17 cellular contexts compared by ENCODE assay signal in the genomic region with DNA sequence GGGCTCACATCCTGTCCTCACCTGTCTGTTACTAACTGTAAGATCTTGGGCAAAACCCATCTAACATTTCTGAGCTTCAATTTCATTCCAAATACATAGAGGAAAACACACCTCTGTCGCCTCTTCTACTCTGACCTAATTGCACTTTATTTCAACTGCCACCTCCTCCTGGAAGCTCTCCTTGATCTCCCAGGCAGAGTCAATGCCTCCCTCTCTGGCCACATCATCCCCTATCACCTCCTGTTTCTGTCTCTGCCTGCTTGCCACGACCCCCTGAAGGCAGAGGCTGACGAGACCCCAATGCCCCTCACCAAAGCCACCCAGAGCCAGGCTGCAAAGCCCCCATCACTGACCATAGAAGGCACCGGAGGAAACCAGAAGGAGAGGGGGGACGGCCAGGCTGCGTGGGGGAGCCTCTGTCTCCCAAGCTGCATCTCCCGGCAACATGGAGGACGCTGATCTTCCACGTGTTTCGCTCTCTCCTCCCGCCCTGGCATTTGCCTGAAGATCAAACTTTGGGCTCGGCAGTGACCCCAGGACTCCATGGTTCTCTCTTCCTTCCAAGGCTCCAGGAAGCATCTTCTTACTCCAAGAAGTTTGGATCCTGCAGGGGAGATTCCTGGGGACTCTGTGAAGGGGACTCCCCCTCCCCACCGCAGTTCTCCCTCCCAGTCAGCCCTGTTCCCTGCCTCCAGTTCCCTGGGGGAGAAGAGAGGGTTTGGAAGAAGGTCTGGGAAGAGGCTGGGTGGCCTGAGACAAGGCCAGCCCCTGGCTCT. TPM values are rescaled to one million over a fixed set of nuclear protein-coding genes. Genes with fewer than 3 reads are reported as not detected.
DNase-seq lines count a peak whose midpoint lies in the region; ATAC-seq and TF ChIP-seq lines count a peak whose summit lies in the region.
"Had no signal": no experiment of that assay in that cellular context is flagged by ENCODE, and none has a peak within 500 bp of the region (broad histone marks: within the 10 kb centered on the region; RNA-seq: fewer than 3 reads in every experiment).

No MANE protein-coding gene starts in this region.

- ATAC-seq in GM18909 (IDR thresholded peaks at IDR 0.05; ENCODE audit: poor library complexity, unreplicated experiment), result no peak

- no peak overlapping the region for H3K4me2 ChIP-seq in PC-9
- H3K4me2 ChIP-seq: BLaER1 treated with 17β-estradiol and CSF1 and Interleukin-3, amounts not matched to agents 10 nM and 100 nM had no signal

- no peaks in the 10 kb centered on the region for H3K36me3 Mint-ChIP-seq in osteocyte (ENCODE audit: unreplicated experiment)

- no peaks in the 10 kb centered on the region for H3K9me3 Mint-ChIP-seq in osteocyte (ENCODE audit: unreplicated experiment)

- H3K27me3 ChIP-seq in H7 (ENCODE audit: control insufficient read depth, insufficient read depth, low read length) (no peaks in the 10 kb centered on the region), esophagus muscularis mucosa (peaks cover 0 to 76% (median 0%) of the 10 kb centered on the region in 4 donors), PC-9 (ENCODE audit: insufficient read depth, low read depth) (peaks cover 16% of the 10 kb centered on the region)
- H3K27me3 ChIP-seq: BLaER1 treated with 17β-estradiol and CSF1 and Interleukin-3, amounts not matched to agents 10 nM and 100 nM had no signal

- 68% methylated on average over 13 of the region's 13 CpGs for WGBS in esophagus muscularis mucosa

- H3K36me3 ChIP-seq in H7 (replicated peaks; ENCODE audit: control insufficient read depth, insufficient read depth, low read length) (no peaks in the 10 kb centered on the region), esophagus muscularis mucosa (no peaks in the 10 kb centered on the region), PC-9 (ENCODE audit: low read depth) (no peaks in the 10 kb centered on the region)
- H3K36me3 ChIP-seq: BLaER1 treated with 17β-estradiol and CSF1 and Interleukin-3, amounts not matched to agents 10 nM and 100 nM had no signal

- POLR2A ChIA-PET in GM10248 (lab: Yijun Ruan, JAX) (interaction anchor here (0.6 kb wide), 1 partner anchor 1051 kb away, joined by 3 read pairs; no protein-coding TSS in a partner anchor), PC-9 (lab: Charles Lee; ENCODE audit: unreplicated experiment) (no interaction called here)

- TF ChIP-seq EP300 in esophagus muscularis mucosa (IDR thresholded peaks at IDR 0.05), result no peak

- H3K9me3 ChIP-seq in esophagus muscularis mucosa (no peaks in the 10 kb centered on the region), PC-9 (ENCODE audit: insufficient read depth, low read depth) (no peaks in the 10 kb centered on the region)
- H3K9me3 ChIP-seq: BLaER1 treated with 17β-estradiol and CSF1 and Interleukin-3, amounts not matched to agents 10 nM and 100 nM had no signal

- no peaks in the 10 kb centered on the region for H3F3A ChIP-seq in PC-9 (ENCODE audit: insufficient read depth, low read depth)

- H3K79me2 ChIP-seq in PC-9 (ENCODE audit: low read depth), result no peaks in the 10 kb centered on the region

- DNase-seq in GM10248 (ENCODE audit: extremely low spot score), result peak; percentile 15
- peak; percentile 55 for DNase-seq in H7
- peak; percentile 84 for DNase-seq in esophagus muscularis mucosa (ENCODE audit: extremely low spot score)
- peak; percentile 71 for DNase-seq in osteocyte (ENCODE audit: extremely low spot score, unreplicated experiment)
- DNase-seq in PC-9, result no peak
- DNase-seq in NCI-H1048 (lab: John Stamatoyannopoulos, UW), result no peak
- DNase-seq: DMS53; KG1; NCI-H1092 treated with DMSO at 0.1 percent for 48 hours; NCI-H1694 treated with DMSO at 0.1 percent for 48 hours; NCI-H345; NCI-H69; NK-92 treated with Interleukin-12 subunit alpha and Interleukin-12 subunit beta, amount 100 ng/mL, for 24 hours; OCI-M1 had no signal

- no peak overlapping the region for H3K4me3 Mint-ChIP-seq in osteocyte (ENCODE audit: unreplicated experiment)

- no peak overlapping the region for H3K4me3 ChIP-seq in H7 (ENCODE audit: insufficient read depth, low read depth, low read length)
- H3K4me3 ChIP-seq in esophagus muscularis mucosa, result no peak overlapping the region
- no peak overlapping the region for H3K4me3 ChIP-seq in PC-9
- H3K4me3 ChIP-seq: BLaER1 treated with 17β-estradiol and CSF1 and Interleukin-3, amounts not matched to agents 10 nM and 100 nM; SK-N-MC had no signal

- no peak for TF ChIP-seq CTCF in GM10248 (IDR thresholded peaks at IDR 0.05; ENCODE audit: control extremely low read depth, extremely low read depth, low read depth, missing control alignments)
- TF ChIP-seq CTCF in esophagus muscularis mucosa (IDR thresholded peaks at IDR 0.05), result no peak
- no peak for TF ChIP-seq CTCF in osteocyte (IDR thresholded peaks at IDR 0.05)
- no peak for TF ChIP-seq CTCF in PC-9 (conservative IDR thresholded peaks at IDR 0.05)

- H3K9me2 ChIP-seq in PC-9 (ENCODE audit: insufficient read depth), result no peaks in the 10 kb centered on the region

- H3K4me1 Mint-ChIP-seq in osteocyte (ENCODE audit: unreplicated experiment), result no peaks in the 10 kb centered on the region

- H4K20me1 ChIP-seq in PC-9 (ENCODE audit: insufficient read depth), result no peaks in the 10 kb centered on the region
- H4K20me1 ChIP-seq: BLaER1 treated with 17β-estradiol and CSF1 and Interleukin-3, amounts not matched to agents 10 nM and 100 nM had no signal

- CTCF ChIA-PET in GM10248 (lab: Yijun Ruan, JAX) (interaction anchor here (1.8 kb wide), 1 partner anchor 94 kb away, joined by 9 read pairs; no protein-coding TSS in a partner anchor), PC-9 (lab: Charles Lee) (no interaction called here)

- H3K27ac ChIP-seq in esophagus muscularis mucosa (replicated peaks in 1 of 4), result no peak overlapping the region
- H3K27ac ChIP-seq in PC-9, result no peak overlapping the region
- H3K27ac ChIP-seq: BLaER1 treated with 17β-estradiol and CSF1 and Interleukin-3, amounts not matched to agents 10 nM and 100 nM; SK-N-MC had no signal

- no peak overlapping the region for H3K27ac Mint-ChIP-seq in osteocyte (ENCODE audit: unreplicated experiment)

- intact Hi-C loops in esophagus muscularis mucosa (cut with DNase I) (no loop called here), PC-9 (cut with micrococcal nuclease; ENCODE audit: unreplicated experiment) (no loop called here)

- BruUV-seq in PC-9 (replicated peaks; lab: Mats Ljungman, UMichigan), result no TSS peak

- no peak for TF ChIP-seq POLR2A in esophagus muscularis mucosa (IDR thresholded peaks at IDR 0.05; ENCODE audit: low read depth)

- no peaks in the 10 kb centered on the region for H3K27me3 Mint-ChIP-seq in osteocyte (ENCODE audit: unreplicated experiment)

- peaks cover 0 to 7% (median 0%) of the 10 kb centered on the region in 4 donors for H3K4me1 ChIP-seq in esophagus muscularis mucosa
- no peaks in the 10 kb centered on the region for H3K4me1 ChIP-seq in PC-9 (replicated peaks; ENCODE audit: insufficient read depth)
- H3K4me1 ChIP-seq: BLaER1 treated with 17β-estradiol and CSF1 and Interleukin-3, amounts not matched to agents 10 nM and 100 nM had no signal

- no peak overlapping the region for H2AFZ ChIP-seq in PC-9

RNA-seq across cellular contexts. Expression of a gene that starts 50.1 kb away (rescaled TPM):
- total RNA-seq in H7 (2014; rRNA removed; shearing (Covaris generic)), result 5.7 and 6.1 TPM in 2 replicates
- total RNA-seq in esophagus muscularis mucosa (under 1 TPM; 0.34 to 0.65 (median 0.46) TPM), osteocyte (0.16 and 0.18 TPM in 2 replicates), PC-9 (2021) (not detected in 2 replicates)

Comparison
In these comparisons a context has a peak if more than half of its experiments do, and no peak if none do; other contexts are left out.
1. DNase-seq: peak in GM10248 (single experiment), H7 (single experiment), esophagus muscularis mucosa (single experiment) and osteocyte (single experiment); none in PC-9 (0 of 2) and NCI-H1048 (single experiment).